Comparison of ENCODE assay signal across 1 cellular context in the genomic region with DNA sequence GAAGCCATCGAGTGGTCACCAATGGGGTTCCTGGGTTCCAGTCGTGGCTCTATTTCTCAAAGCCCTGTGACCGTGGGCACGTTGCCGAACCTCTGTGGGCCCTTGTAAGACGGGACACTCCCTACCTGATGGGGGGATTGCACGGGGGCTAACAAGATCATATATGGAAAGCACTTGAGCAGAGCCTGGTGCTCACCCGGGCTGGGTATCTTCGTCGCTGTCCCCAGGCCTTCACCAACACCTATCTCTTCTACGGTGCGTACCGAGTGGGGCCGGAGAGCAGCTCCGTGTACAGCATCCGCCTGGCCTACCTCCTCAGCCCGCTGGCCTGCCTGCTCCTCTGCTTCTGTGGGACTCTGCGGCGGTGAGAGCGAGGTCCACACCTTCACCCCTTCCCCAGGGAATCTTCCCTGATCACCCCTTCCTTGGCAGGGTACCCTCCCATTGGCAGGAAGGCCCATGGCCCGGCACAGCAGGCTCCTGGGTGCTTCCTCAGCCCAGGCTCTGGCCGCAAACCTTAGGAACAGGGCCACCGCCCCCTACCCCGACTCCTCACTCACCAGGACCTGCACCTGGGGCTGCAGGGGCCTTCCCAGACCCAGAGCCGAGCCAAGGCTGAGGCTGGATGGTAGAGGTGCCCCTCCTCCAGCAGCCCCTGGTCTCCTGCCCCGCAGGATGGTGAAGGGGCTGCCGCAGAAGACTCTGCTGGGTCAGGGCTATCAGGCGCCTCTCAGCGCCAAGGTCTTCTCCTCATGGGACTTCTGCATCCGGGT.
TF ChIP-seq lines count a peak whose summit lies in the region.

No MANE protein-coding gene starts in this region.

TF ChIP-seq in SK-N-SH, 30 proteins besides CTCF, POLR2A, EP300 and RAD21:
- TF ChIP-seq GATA2 (CRISPR knock-in tag; IDR thresholded peaks at IDR 0.05) (no peak), SIN3A (IDR thresholded peaks at IDR 0.05; ENCODE audit: borderline replicate concordance, low read depth, low read length) (no peak), NFIC (IDR thresholded peaks at IDR 0.05; ENCODE audit: borderline replicate concordance) (no peak), FOSL2 (IDR thresholded peaks at IDR 0.05; ENCODE audit: borderline replicate concordance, low read depth) (no peak), SMC3 (IDR thresholded peaks at IDR 0.05; ENCODE audit: low read depth, low read length) (no peak), CHD2 (IDR thresholded peaks at IDR 0.05; ENCODE audit: low read length, partially characterized antibody) (no peak), RXRA (IDR thresholded peaks at IDR 0.05; ENCODE audit: borderline replicate concordance, low read depth) (no peak), RFX5 (IDR thresholded peaks at IDR 0.05; ENCODE audit: low read length) (no peak), JUND (IDR thresholded peaks at IDR 0.05) (no peak), TAF1 (IDR thresholded peaks at IDR 0.05; ENCODE audit: borderline replicate concordance, low read depth, low read length) (no peak), PBX3 (IDR thresholded peaks at IDR 0.05) (no peak), FOXM1 (IDR thresholded peaks at IDR 0.05; ENCODE audit: low read depth) (no peak)
- TF ChIP-seq, protein P1, sequence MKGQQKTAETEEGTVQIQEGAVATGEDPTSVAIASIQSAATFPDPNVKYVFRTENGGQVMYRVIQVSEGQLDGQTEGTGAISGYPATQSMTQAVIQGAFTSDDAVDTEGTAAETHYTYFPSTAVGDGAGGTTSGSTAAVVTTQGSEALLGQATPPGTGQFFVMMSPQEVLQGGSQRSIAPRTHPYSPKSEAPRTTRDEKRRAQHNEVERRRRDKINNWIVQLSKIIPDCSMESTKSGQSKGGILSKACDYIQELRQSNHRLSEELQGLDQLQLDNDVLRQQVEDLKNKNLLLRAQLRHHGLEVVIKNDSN (IDR thresholded peaks at IDR 0.05; ENCODE audit: borderline replicate concordance, low read depth): no peak
- TF ChIP-seq, protein P2, sequence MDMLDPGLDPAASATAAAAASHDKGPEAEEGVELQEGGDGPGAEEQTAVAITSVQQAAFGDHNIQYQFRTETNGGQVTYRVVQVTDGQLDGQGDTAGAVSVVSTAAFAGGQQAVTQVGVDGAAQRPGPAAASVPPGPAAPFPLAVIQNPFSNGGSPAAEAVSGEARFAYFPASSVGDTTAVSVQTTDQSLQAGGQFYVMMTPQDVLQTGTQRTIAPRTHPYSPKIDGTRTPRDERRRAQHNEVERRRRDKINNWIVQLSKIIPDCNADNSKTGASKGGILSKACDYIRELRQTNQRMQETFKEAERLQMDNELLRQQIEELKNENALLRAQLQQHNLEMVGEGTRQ (IDR thresholded peaks at IDR 0.05; ENCODE audit: borderline replicate concordance, low read depth, low read length): no peak
- TF ChIP-seq, protein P3, sequence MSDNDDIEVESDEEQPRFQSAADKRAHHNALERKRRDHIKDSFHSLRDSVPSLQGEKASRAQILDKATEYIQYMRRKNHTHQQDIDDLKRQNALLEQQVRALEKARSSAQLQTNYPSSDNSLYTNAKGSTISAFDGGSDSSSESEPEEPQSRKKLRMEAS (IDR thresholded peaks at IDR 0.05; ENCODE audit: low read depth): no peak
